ENCODE assay signal across 8 cellular contexts in the genomic region with DNA sequence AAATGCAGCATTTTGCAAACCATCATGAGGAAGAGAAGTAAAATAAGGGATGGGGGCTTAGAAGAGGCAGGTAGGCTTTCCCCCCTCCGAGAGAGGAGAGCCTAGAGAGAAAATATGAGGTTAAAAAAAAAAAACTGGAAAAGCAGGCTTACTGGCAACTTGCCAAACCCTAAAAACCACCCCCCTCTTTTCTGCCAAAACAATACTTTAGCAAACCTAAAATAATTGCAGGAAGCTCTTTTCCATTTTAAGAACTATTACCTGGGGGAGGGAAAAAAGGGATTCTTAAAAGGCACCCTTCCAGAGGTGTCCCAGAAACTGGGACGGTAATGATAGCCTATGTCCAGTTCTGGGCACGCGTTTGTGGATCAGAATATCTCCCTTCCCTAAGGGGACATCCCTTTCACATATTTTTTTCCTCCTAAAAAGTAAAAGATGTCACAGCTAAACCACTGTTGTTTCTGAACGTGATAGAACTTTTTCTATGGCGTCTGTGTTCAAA. TPM values are rescaled to one million over a fixed set of nuclear protein-coding genes. Genes with fewer than 3 reads are reported as not detected.
DNase-seq lines count a peak whose midpoint lies in the region; ATAC-seq and TF ChIP-seq lines count a peak whose summit lies in the region.

No MANE protein-coding gene starts in this region.

- H3K27ac ChIP-seq in layer of hippocampus (ENCODE audit: low read depth, low read length) = peak overlapping the region; percentile 92
- H3K27ac ChIP-seq in thyroid gland = peak overlapping the region; percentile 87 to 99 (median 97)

- peaks cover 8% of the 10 kb centered on the region for H3K36me3 Mint-ChIP-seq in activated CD4-positive, alpha-beta T cell treated with anti-CD3 and anti-CD28 coated beads, Interleukin-2, amount 10 ng/mL, durations not matched to agents 7 days and 5 days (ENCODE audit: low read depth)
- H3K36me3 Mint-ChIP-seq in activated naive CD8-positive, alpha-beta T cell treated with anti-CD3 and anti-CD28 coated beads, Interleukin-2, amount 10 ng/mL, durations not matched to agents 7 days and 5 days = peaks cover 4% of the 10 kb centered on the region

- no peak overlapping the region for H3K27ac Mint-ChIP-seq in activated CD4-positive, alpha-beta T cell treated with anti-CD3 and anti-CD28 coated beads, Interleukin-2, amount 10 ng/mL, durations not matched to agents 7 days and 5 days
- H3K27ac Mint-ChIP-seq in activated naive CD8-positive, alpha-beta T cell treated with anti-CD3 and anti-CD28 coated beads, Interleukin-2, amount 10 ng/mL, durations not matched to agents 7 days and 5 days = no peak overlapping the region

- H3K27me3 Mint-ChIP-seq in activated CD4-positive, alpha-beta T cell treated with anti-CD3 and anti-CD28 coated beads, Interleukin-2, amount 10 ng/mL, durations not matched to agents 7 days and 5 days = peaks cover 61% of the 10 kb centered on the region
- peaks cover 59% of the 10 kb centered on the region for H3K27me3 Mint-ChIP-seq in activated naive CD8-positive, alpha-beta T cell treated with anti-CD3 and anti-CD28 coated beads, Interleukin-2, amount 10 ng/mL, durations not matched to agents 7 days and 5 days

- no peak for DNase-seq in activated CD4-positive, alpha-beta T cell treated with anti-CD3 and anti-CD28 coated beads, Interleukin-2, amount 10 ng/mL, durations not matched to agents 7 days and 5 days
- DNase-seq in activated CD4-positive, alpha-beta T cell treated with anti-CD3 and anti-CD28 coated beads, Interleukin-2, amount 50 U/mL, for 48 hours = no peak
- DNase-seq in activated naive CD8-positive, alpha-beta T cell treated with anti-CD3 and anti-CD28 coated beads, Interleukin-2, amount 10 ng/mL, durations not matched to agents 7 days and 5 days = no peak
- DNase-seq in thyroid gland = no peak
- no peak for DNase-seq in NCI-H2107 (lab: John Stamatoyannopoulos, UW)

- ATAC-seq in activated naive CD8-positive, alpha-beta T cell treated with anti-CD3 and anti-CD28 coated beads, Interleukin-2, amount 10 ng/mL, durations not matched to agents 7 days and 5 days (ENCODE audit: low read depth) = no peak
- ATAC-seq in GM19351 (IDR thresholded peaks at IDR 0.05; ENCODE audit: unreplicated experiment) (no peak), GM19328 (IDR thresholded peaks at IDR 0.05; ENCODE audit: unreplicated experiment) (no peak)

- H3K9me3 ChIP-seq in thyroid gland = no peaks in the 10 kb centered on the region

- no peak for TF ChIP-seq POLR2A in thyroid gland (IDR thresholded peaks at IDR 0.05)

- no peak for TF ChIP-seq CTCF in thyroid gland (IDR thresholded peaks at IDR 0.05)

- H3K36me3 ChIP-seq in thyroid gland = no peaks in the 10 kb centered on the region

- H3K4me3 Mint-ChIP-seq in activated CD4-positive, alpha-beta T cell treated with anti-CD3 and anti-CD28 coated beads, Interleukin-2, amount 10 ng/mL, durations not matched to agents 7 days and 5 days = peak overlapping the region; percentile 60
- peak overlapping the region; percentile 65 for H3K4me3 Mint-ChIP-seq in activated naive CD8-positive, alpha-beta T cell treated with anti-CD3 and anti-CD28 coated beads, Interleukin-2, amount 10 ng/mL, durations not matched to agents 7 days and 5 days

- H3K27me3 ChIP-seq in layer of hippocampus (ENCODE audit: control insufficient read depth, insufficient read depth, low read length) (no peaks in the 10 kb centered on the region), thyroid gland (no peaks in the 10 kb centered on the region)

- H3K4me1 Mint-ChIP-seq in activated CD4-positive, alpha-beta T cell treated with anti-CD3 and anti-CD28 coated beads, Interleukin-2, amount 10 ng/mL, durations not matched to agents 7 days and 5 days = peaks cover 55% of the 10 kb centered on the region
- peaks cover 41% of the 10 kb centered on the region for H3K4me1 Mint-ChIP-seq in activated naive CD8-positive, alpha-beta T cell treated with anti-CD3 and anti-CD28 coated beads, Interleukin-2, amount 10 ng/mL, durations not matched to agents 7 days and 5 days

- POLR2A ChIA-PET in activated CD4-positive, alpha-beta T cell treated with anti-CD3 and anti-CD28 coated beads, Interleukin-2, amount 10 ng/mL, durations not matched to agents 7 days and 5 days (lab: Charles Lee) = no interaction called here
- POLR2A ChIA-PET in activated naive CD8-positive, alpha-beta T cell treated with anti-CD3 and anti-CD28 coated beads, Interleukin-2, amount 10 ng/mL, durations not matched to agents 7 days and 5 days (lab: Charles Lee) = interaction anchor here (0.7 to 1.5 kb wide), 2 partner anchors 31 to 554 kb away, joined by 3 read pairs; no protein-coding TSS in a partner anchor

- peaks cover 26 to 42% of the 10 kb centered on the region in 2 donors for H3K4me1 ChIP-seq in thyroid gland

- CTCF ChIA-PET in activated CD4-positive, alpha-beta T cell treated with anti-CD3 and anti-CD28 coated beads, Interleukin-2, amount 10 ng/mL, durations not matched to agents 7 days and 5 days (lab: Charles Lee) = interaction anchor here (0.6 to 0.9 kb wide), 5 partner anchors 15 to 1197 kb away, joined by 3 to 4 read pairs (median 4); no protein-coding TSS in a partner anchor

- H3K4me3 ChIP-seq in thyroid gland (replicated peaks in 1 of 3) = peak overlapping the region in 2 of 3 donors; percentile 58 to 66

- no peaks in the 10 kb centered on the region for H3K9me3 Mint-ChIP-seq in activated CD4-positive, alpha-beta T cell treated with anti-CD3 and anti-CD28 coated beads, Interleukin-2, amount 10 ng/mL, durations not matched to agents 7 days and 5 days
- H3K9me3 Mint-ChIP-seq in activated naive CD8-positive, alpha-beta T cell treated with anti-CD3 and anti-CD28 coated beads, Interleukin-2, amount 10 ng/mL, durations not matched to agents 7 days and 5 days = no peaks in the 10 kb centered on the region

- WGBS in thyroid gland, 2 donors = 3% methylated on average over 6 of the region's 6 CpGs

- intact Hi-C loops in thyroid gland (cut with DNase I) = no loop called here

RNA-seq across cellular contexts. Expression of gene NFIA, which starts 1.2 kb away (rescaled TPM):
- 1 to 10 TPM in 1 of 2 experiments, under 1 TPM in 1; 0.97 to 1.6 TPM for total RNA-seq in activated CD4-positive, alpha-beta T cell treated with anti-CD3 and anti-CD28 coated beads, Interleukin-2, amount 10 ng/mL, durations not matched to agents 7 days and 5 days
- total RNA-seq in activated naive CD8-positive, alpha-beta T cell treated with anti-CD3 and anti-CD28 coated beads, Interleukin-2, amount 10 ng/mL, durations not matched to agents 7 days and 5 days = 1 to 10 TPM; 4.2 to 5.7 TPM
- total RNA-seq in thyroid gland = 100 to 1,000 TPM; 105 to 149 (median 118) TPM

Comparison
In these comparisons a context has a peak if more than half of its experiments do, and no peak if none do; other contexts are left out.
1. RNA of gene NFIA, which starts 1.2 kb away (total RNA-seq): 105 to 149 TPM in thyroid gland; 4.2 to 5.7 TPM in activated naive CD8-positive, alpha-beta T cell treated with anti-CD3 and anti-CD28 coated beads, Interleukin-2, amount 10 ng/mL, durations not matched to agents 7 days and 5 days and 0.97 to 1.6 TPM in activated CD4-positive, alpha-beta T cell treated with anti-CD3 and anti-CD28 coated beads, Interleukin-2, amount 10 ng/mL, durations not matched to agents 7 days and 5 days; every median in the first group is over 10 times any median in the second.